In genomic region chr18:9017900-9018217, GRCh38 we compare ENCODE assay signal across 8 cellular contexts.
DNase-seq lines count a peak whose midpoint lies in the region; ATAC-seq and TF ChIP-seq lines count a peak whose summit lies in the region.

No MANE protein-coding gene starts in this region.

- H3K27ac ChIP-seq in OCI-LY3 (ENCODE audit: low read length) (peak overlapping the region; percentile 83), prostate gland (peak overlapping the region in 1 of 2 donors; percentile 73)

- H3K4me1 Mint-ChIP-seq in dendritic cell treated with granulocyte-macrophage colony-stimulating factor and Interleukin-4, amounts not matched to agents 40 ng/mL and 50 ng/mL, for 4 days (ENCODE audit: low read depth): peaks cover 38% of the 10 kb centered on the region

- TF ChIP-seq POLR2A in prostate gland (IDR thresholded peaks at IDR 0.05): no peak

- H3K36me3 Mint-ChIP-seq in dendritic cell treated with granulocyte-macrophage colony-stimulating factor and Interleukin-4, amounts not matched to agents 40 ng/mL and 50 ng/mL, for 4 days (ENCODE audit: low read depth): no peaks in the 10 kb centered on the region

- peak overlapping the region; percentile 74 for H3K9ac ChIP-seq in OCI-LY3 (ENCODE audit: low read length)

- peak; percentile 46 for ATAC-seq in sciatic nerve

- peak; percentile 22 for DNase-seq in GM10248 (ENCODE audit: extremely low spot score)
- DNase-seq in sciatic nerve (ENCODE audit: low spot score): no peak
- no peak for DNase-seq in stimulated activated CD4-positive, alpha-beta T cell treated with anti-CD3 and anti-CD28 coated beads, Interleukin-4, amount 100 ng/mL, for 4 hours
- DNase-seq in GM19240 (ENCODE audit: insufficient read length, low spot score): no peak
- no peak for DNase-seq in prostate gland (ENCODE audit: low spot score)
- no peak for DNase-seq in GM03348 (ENCODE audit: low spot score)

- peak overlapping the region; percentile 90 for H3K4me2 ChIP-seq in OCI-LY3 (ENCODE audit: low read length)

- H3K36me3 ChIP-seq in OCI-LY3 (replicated peaks; ENCODE audit: low read depth, low read length) (no peaks in the 10 kb centered on the region), prostate gland (no peaks in the 10 kb centered on the region)

- peak overlapping the region; percentile 88 for H3K27ac Mint-ChIP-seq in dendritic cell treated with granulocyte-macrophage colony-stimulating factor and Interleukin-4, amounts not matched to agents 40 ng/mL and 50 ng/mL, for 4 days

- H4K20me1 ChIP-seq in OCI-LY3 (ENCODE audit: insufficient read depth, low read length): no peaks in the 10 kb centered on the region

- H2AFZ ChIP-seq in OCI-LY3 (ENCODE audit: low read depth, low read length): peak overlapping the region; percentile 95

- POLR2A ChIA-PET in GM10248 (lab: Yijun Ruan, JAX): no interaction called here

- no peaks in the 10 kb centered on the region for H3K9me3 Mint-ChIP-seq in dendritic cell treated with granulocyte-macrophage colony-stimulating factor and Interleukin-4, amounts not matched to agents 40 ng/mL and 50 ng/mL, for 4 days

- WGBS in prostate gland: 54% methylated on average over 6 of the region's 6 CpGs

- H3K9me3 ChIP-seq in OCI-LY3 (ENCODE audit: insufficient read depth, low read length) (no peaks in the 10 kb centered on the region), prostate gland (no peaks in the 10 kb centered on the region)

- H3K27me3 Mint-ChIP-seq in dendritic cell treated with granulocyte-macrophage colony-stimulating factor and Interleukin-4, amounts not matched to agents 40 ng/mL and 50 ng/mL, for 4 days: no peaks in the 10 kb centered on the region

- H3K4me3 Mint-ChIP-seq in dendritic cell treated with granulocyte-macrophage colony-stimulating factor and Interleukin-4, amounts not matched to agents 40 ng/mL and 50 ng/mL, for 4 days: peak overlapping the region; percentile 4

- peak overlapping the region; percentile 66 for H3K4me3 ChIP-seq in OCI-LY3 (ENCODE audit: low read length)
- H3K4me3 ChIP-seq in prostate gland: no peak overlapping the region

- CTCF ChIA-PET in GM10248 (lab: Yijun Ruan, JAX): interaction anchor here (1.5 kb wide), 1 partner anchor 30 kb away, joined by 3 read pairs; no protein-coding TSS in a partner anchor

- TF ChIP-seq CTCF in GM10248 (IDR thresholded peaks at IDR 0.05; ENCODE audit: control extremely low read depth, extremely low read depth, low read depth, missing control alignments): no peak
- no peak for TF ChIP-seq CTCF in OCI-LY3 (IDR thresholded peaks at IDR 0.05; ENCODE audit: low read depth, low read length)
- TF ChIP-seq CTCF in prostate gland (IDR thresholded peaks at IDR 0.05): no peak

- H3K27me3 ChIP-seq in OCI-LY3 (ENCODE audit: low read depth, low read length) (no peaks in the 10 kb centered on the region), prostate gland (replicated peaks; ENCODE audit: insufficient read depth) (no peaks in the 10 kb centered on the region)

- peaks cover 20% of the 10 kb centered on the region for H3K4me1 ChIP-seq in OCI-LY3 (ENCODE audit: low read length)
- H3K4me1 ChIP-seq in prostate gland (replicated peaks): no peaks in the 10 kb centered on the region

- intact Hi-C loops in dendritic cell treated with granulocyte-macrophage colony-stimulating factor and Interleukin-4, amounts not matched to agents 40 ng/mL and 50 ng/mL, for 4 days (cut with micrococcal nuclease): no loop called here
- intact Hi-C loops in sciatic nerve (cut with DNase I) (no loop called here), prostate gland (cut with DNase I) (no loop called here)

- H3K79me2 ChIP-seq in OCI-LY3 (ENCODE audit: low read length): no peaks in the 10 kb centered on the region
